ENCODE assay signal across 1 cellular context in genomic region chr18:21196426-21196825, GRCh38.
TF ChIP-seq lines count a peak whose summit lies in the region.

No MANE protein-coding gene starts in this region.

TF ChIP-seq in HCT116, 20 proteins besides CTCF, POLR2A, EP300 and RAD21 (continued from another document):
- TF ChIP-seq ZFX (IDR thresholded peaks at IDR 0.05): no peak
- TF ChIP-seq, protein P1, sequence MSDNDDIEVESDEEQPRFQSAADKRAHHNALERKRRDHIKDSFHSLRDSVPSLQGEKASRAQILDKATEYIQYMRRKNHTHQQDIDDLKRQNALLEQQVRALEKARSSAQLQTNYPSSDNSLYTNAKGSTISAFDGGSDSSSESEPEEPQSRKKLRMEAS (IDR thresholded peaks at IDR 0.05): no peak
- TF ChIP-seq ELF1 (IDR thresholded peaks at IDR 0.05; ENCODE audit: borderline replicate concordance, low read depth): no peak
- TF ChIP-seq JUND (IDR thresholded peaks at IDR 0.05): no peak
- TF ChIP-seq, protein P2, sequence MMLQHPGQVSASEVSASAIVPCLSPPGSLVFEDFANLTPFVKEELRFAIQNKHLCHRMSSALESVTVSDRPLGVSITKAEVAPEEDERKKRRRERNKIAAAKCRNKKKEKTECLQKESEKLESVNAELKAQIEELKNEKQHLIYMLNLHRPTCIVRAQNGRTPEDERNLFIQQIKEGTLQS (IDR thresholded peaks at IDR 0.05): no peak
- no peak for TF ChIP-seq SP1 (IDR thresholded peaks at IDR 0.05; ENCODE audit: low read depth)
- TF ChIP-seq YY1 (IDR thresholded peaks at IDR 0.05; ENCODE audit: extremely low read depth, insufficient replicate concordance, low read depth, low read length): no peak
